ENCODE assay signal across 14 cellular contexts in the genomic region with DNA sequence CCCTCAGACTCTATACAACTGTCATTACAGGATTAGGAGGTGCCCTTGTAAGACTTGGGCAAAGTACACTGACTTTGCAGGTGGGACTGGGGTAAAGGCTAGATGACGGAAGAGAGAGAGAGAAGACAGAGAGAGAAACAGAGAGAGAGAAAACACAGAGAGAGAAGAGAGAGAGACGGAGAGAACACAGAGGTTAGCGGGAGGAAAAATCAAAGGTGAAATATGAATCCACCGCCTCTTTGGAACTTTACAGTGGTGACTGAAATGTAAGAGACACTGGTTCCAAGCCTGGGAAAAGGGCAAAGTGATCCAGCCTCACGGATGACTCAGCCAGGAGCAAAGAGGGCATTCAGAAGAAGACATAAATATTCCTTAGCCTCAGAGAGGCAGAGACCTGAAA. TPM values are rescaled to one million over a fixed set of nuclear protein-coding genes. Genes with fewer than 3 reads are reported as not detected.
DNase-seq lines count a peak whose midpoint lies in the region; ATAC-seq and TF ChIP-seq lines count a peak whose summit lies in the region.
"Had no signal": no experiment of that assay in that cellular context is flagged by ENCODE, and none has a peak within 500 bp of the region (broad histone marks: within the 10 kb centered on the region; RNA-seq: fewer than 3 reads in every experiment).

No MANE protein-coding gene starts in this region.

- peaks cover 30% of the 10 kb centered on the region for H3K4me1 Mint-ChIP-seq in type B pancreatic cell (ENCODE audit: unreplicated experiment)

- H3K36me3 Mint-ChIP-seq in type B pancreatic cell, result no peaks in the 10 kb centered on the region

- DNase-seq in DMS53 (lab: John Stamatoyannopoulos, UW), result peak; percentile 20
- no peak for DNase-seq in DMS53 treated with DMSO at 0.1 percent for 48 hours (lab: John Stamatoyannopoulos, UW; ENCODE audit: unreplicated experiment)
- peak; percentile 14 for DNase-seq in T1000 (lab: John Stamatoyannopoulos, UW)
- DNase-seq in foreskin keratinocyte, result peak in 1 of 2 donors; percentile 58
- DNase-seq in type B pancreatic cell (ENCODE audit: extremely low spot score, unreplicated experiment), result no peak
- DNase-seq in NCI-H1930 (lab: John Stamatoyannopoulos, UW), result no peak
- no peak for DNase-seq in NCI-H2196 (lab: John Stamatoyannopoulos, UW; ENCODE audit: unreplicated experiment)
- DNase-seq: activated naive CD8-positive, alpha-beta T cell treated with anti-CD3 and anti-CD28 coated beads, Interleukin-2, amount 10 ng/mL, durations not matched to agents 7 days and 5 days; effector memory CD8-positive, alpha-beta T cell; right cardiac atrium had no signal

- H3K9me3 Mint-ChIP-seq in type B pancreatic cell, result peaks cover 10% of the 10 kb centered on the region
- H3K9me3 Mint-ChIP-seq: effector memory CD8-positive, alpha-beta T cell had no signal

- H3K27me3 Mint-ChIP-seq in type B pancreatic cell, result peaks cover 6% of the 10 kb centered on the region
- H3K27me3 Mint-ChIP-seq: activated naive CD8-positive, alpha-beta T cell treated with anti-CD3 and anti-CD28 coated beads, Interleukin-2, amount 10 ng/mL, durations not matched to agents 7 days and 5 days; effector memory CD8-positive, alpha-beta T cell had no signal

- peak overlapping the region; percentile 54 for H3K4me3 Mint-ChIP-seq in type B pancreatic cell
- H3K4me3 Mint-ChIP-seq: activated naive CD8-positive, alpha-beta T cell treated with anti-CD3 and anti-CD28 coated beads, Interleukin-2, amount 10 ng/mL, durations not matched to agents 7 days and 5 days; effector memory CD8-positive, alpha-beta T cell had no signal

- H3K4me1 ChIP-seq in foreskin keratinocyte, result peaks cover 53% of the 10 kb centered on the region

- no peak for TF ChIP-seq CTCF in foreskin keratinocyte (conservative IDR thresholded peaks at IDR 0.05)
- TF ChIP-seq CTCF in type B pancreatic cell (conservative IDR thresholded peaks at IDR 0.05), result no peak

- H3K27me3 ChIP-seq in foreskin keratinocyte, result no peaks in the 10 kb centered on the region
- H3K27me3 ChIP-seq: suprapubic skin had no signal

- ATAC-seq in foreskin keratinocyte (peak; percentile 8), GM19023 (IDR thresholded peaks at IDR 0.05; ENCODE audit: unreplicated experiment) (no peak)
- ATAC-seq: effector memory CD8-positive, alpha-beta T cell; right cardiac atrium had no signal

- peak overlapping the region; percentile 93 for H3K27ac ChIP-seq in foreskin keratinocyte
- H3K27ac ChIP-seq: 22Rv1, KMS-11, suprapubic skin had no signal

- peak overlapping the region; percentile 39 for H3K27ac Mint-ChIP-seq in type B pancreatic cell
- H3K27ac Mint-ChIP-seq: effector memory CD8-positive, alpha-beta T cell had no signal

RNA-seq across cellular contexts. Expression of gene CAB39, which starts 25.1 kb away (rescaled TPM):
- total RNA-seq in foreskin keratinocyte, result 179 and 191 TPM in 2 replicates
- 67.8 and 73.5 TPM in 2 replicates for polyA plus RNA-seq in foreskin keratinocyte
- 49.2 and 66.9 TPM in 2 replicates for total RNA-seq in type B pancreatic cell (ENCODE audit: low replicate concordance)

Comparison
In these comparisons a context has a peak if more than half of its experiments do, and no peak if none do; other contexts are left out.
1. DNase-seq: peak in DMS53 (single experiment) and T1000 (single experiment); none in DMS53 treated with DMSO at 0.1 percent for 48 hours (single experiment), type B pancreatic cell (single experiment), NCI-H1930 (0 of 2) and NCI-H2196 (single experiment).